In the genomic region with DNA sequence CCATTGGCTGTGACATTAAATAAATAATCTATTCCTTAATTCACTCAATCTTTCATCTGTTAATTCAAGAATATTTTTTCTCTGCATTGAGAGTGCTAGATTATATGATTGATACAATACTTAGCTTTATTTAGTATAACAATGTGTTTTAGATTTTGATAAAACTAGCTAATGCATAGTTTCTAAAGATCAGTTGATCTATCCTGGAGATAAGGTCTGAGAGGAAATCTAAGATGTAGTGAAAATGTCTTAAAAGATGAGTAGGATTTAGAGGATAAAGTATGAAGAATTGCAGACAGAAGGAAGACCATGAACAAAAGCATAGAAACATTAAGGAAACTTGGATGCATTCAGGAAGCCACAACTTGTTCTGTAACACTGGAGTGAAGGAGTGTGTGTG, we compare ENCODE assay signal across 4 cellular contexts.
"Had no signal": no experiment of that assay in that cellular context is flagged by ENCODE, and none has a peak within 500 bp of the region (broad histone marks: within the 10 kb centered on the region; RNA-seq: fewer than 3 reads in every experiment).

No MANE protein-coding gene starts in this region.

- DNase-seq: GOT3, H7, KBM-7 had no signal

- H3K36me3 ChIP-seq: HAP-1 had no signal

- H3K4me1 ChIP-seq: HAP-1 had no signal

- H3K4me3 ChIP-seq: HAP-1 had no signal

- H3K9me3 ChIP-seq: HAP-1 had no signal
